Comparison of ENCODE assay signal across 12 cellular contexts in genomic region chr4:156889616-156890594, GRCh38.
A peak's percentile ranks its signal among the peaks of the same experiment; 100 is the strongest.
DNase-seq lines count a peak whose midpoint lies in the region; ATAC-seq, FAIRE-seq and TF ChIP-seq lines count a peak whose summit lies in the region.
"Had no signal": no experiment of that assay in that cellular context is flagged by ENCODE, and none has a peak within 500 bp of the region (broad histone marks: within the 10 kb centered on the region; RNA-seq: fewer than 3 reads in every experiment).

No MANE protein-coding gene starts in this region.

- peak overlapping the region; percentile 21; the same call in 1 of the 2 replicates for H4K91ac ChIP-seq in IMR-90 (ENCODE audit: insufficient read depth, low read depth, low read length)

- H2AFZ ChIP-seq in IMR-90 (replicated peaks; ENCODE audit: low read length, poor library complexity), result peak overlapping the region; percentile 66
- peak overlapping the region; percentile 54 for H2AFZ ChIP-seq in keratinocyte (ENCODE audit: control insufficient read depth, low read length)

- H2AK5ac ChIP-seq in IMR-90 (ENCODE audit: low read depth, low read length), result peak overlapping the region; percentile 75; the same call in 1 of the 2 replicates

- no peak for TF ChIP-seq POLR2A in IMR-90 (IDR thresholded peaks at IDR 0.05; ENCODE audit: low read depth, low read length)

- BruUV-seq in IMR-90 (replicated peaks; lab: Mats Ljungman, UMichigan), result no TSS peak

- peak overlapping the region; percentile 52; the same call in 1 of the 2 replicates for H4K5ac ChIP-seq in IMR-90 (ENCODE audit: low read depth, low read length)

- H3K56ac ChIP-seq in IMR-90 (ENCODE audit: extremely low read depth, insufficient read depth, low read length), result no peak overlapping the region

- H3K4me2 ChIP-seq in IMR-90 (ENCODE audit: low read depth, low read length) (peak overlapping the region; percentile 84; the same call in 1 of the 2 replicates), keratinocyte (ENCODE audit: control insufficient read depth, extremely low read depth, insufficient read depth, low read depth, low read length) (peak overlapping the region; percentile 65)

- H3K27ac ChIP-seq in IMR-90 (ENCODE audit: insufficient read depth, low read length) (no peak overlapping the region), keratinocyte (ENCODE audit: control insufficient read depth, insufficient read depth, low read length) (peak overlapping the region; percentile 75), thoracic aorta (peak overlapping the region in 1 of 2 donors; percentile 54)
- H3K27ac ChIP-seq: lower lobe of right lung had no signal

- FAIRE-seq in keratinocyte (lab: Jason Lieb, UNC), result peak; percentile 95

- H2BK5ac ChIP-seq in IMR-90 (ENCODE audit: low read depth, low read length, poor library complexity, severe bottlenecking), result peak overlapping the region; percentile 56

- POLR2A ChIA-PET in IMR-90 (lab: Charles Lee; ENCODE audit: unreplicated experiment), result interaction anchor here (0.5 kb wide), 1 partner anchor 122 kb away, joined by 4 read pairs; no protein-coding TSS in a partner anchor

- H3K14ac ChIP-seq in IMR-90 (replicated peaks; ENCODE audit: low read depth, low read length), result peak overlapping the region; percentile 61

- H3K9ac ChIP-seq in IMR-90 (ENCODE audit: low read depth, low read length) (no peak overlapping the region), keratinocyte (ENCODE audit: control insufficient read depth, extremely low read depth, insufficient read depth, low read length) (peak overlapping the region; percentile 58)

- DNase-seq in IMR-90, result peak; percentile 83
- DNase-seq in astrocyte of the spinal cord (ENCODE audit: low read depth, low spot score), result peak; percentile 69
- no peak for DNase-seq in keratinocyte (ENCODE audit: low read depth, low spot score)
- DNase-seq in thoracic aorta (ENCODE audit: low spot score), result no peak
- DNase-seq in D341Med (ENCODE audit: low spot score), result no peak
- DNase-seq in SHP77 treated with DMSO at 0.1 percent for 48 hours (lab: John Stamatoyannopoulos, UW), result no peak
- DNase-seq: activated T-cell treated with anti-CD3 and anti-CD28 coated beads, Interleukin-2, amount 50 U/mL, for 48 hours; effector memory CD8-positive, alpha-beta T cell; Karpas-422; lower lobe of right lung; NCI-H524 had no signal

- TF ChIP-seq RAD21 in IMR-90 (IDR thresholded peaks at IDR 0.05; ENCODE audit: low read length), result no peak

- peaks cover 24 to 41% of the 10 kb centered on the region in 2 experiments for H3K79me1 ChIP-seq in IMR-90 (ENCODE audit: low read depth in 1 of 2, low read length in 2 of 2)

- ATAC-seq in IMR-90 (ENCODE audit: low read depth) (peak; percentile 90), thoracic aorta (ENCODE audit: insufficient number of reproducible peaks, low FRiP score, low read depth) (peak; percentile 83), HG02798 (IDR thresholded peaks at IDR 0.05; ENCODE audit: poor library complexity, unreplicated experiment) (no peak)
- ATAC-seq: effector memory CD8-positive, alpha-beta T cell had no signal

- intact Hi-C loops in IMR-90 (cut with micrococcal nuclease), result loop anchor here (5.0 kb wide), 1 partner anchor 67 kb away; no protein-coding TSS in a partner anchor

- peak overlapping the region; percentile 34 for H2BK20ac ChIP-seq in IMR-90 (ENCODE audit: low read depth, low read length)

- CTCF ChIA-PET in IMR-90 (lab: Yijun Ruan, JAX), result interaction anchor here (0.6 kb wide), 2 partner anchors 10 to 136 kb away, joined by 3 to 4 read pairs; no protein-coding TSS in a partner anchor

- H3K27me3 ChIP-seq in IMR-90 (ENCODE audit: control insufficient read depth, insufficient read depth, low read length) (no peaks in the 10 kb centered on the region), keratinocyte (ENCODE audit: control insufficient read depth, extremely low read depth, insufficient read depth, low read length) (no peaks in the 10 kb centered on the region), thoracic aorta (replicated peaks; ENCODE audit: insufficient read depth) (no peaks in the 10 kb centered on the region)

- peak overlapping the region; percentile 52; the same call in 1 of the 3 replicates for H2BK15ac ChIP-seq in IMR-90 (ENCODE audit: low read depth, low read length)

- peaks cover 6% of the 10 kb centered on the region; the same call in 1 of the 2 replicates for H3K4me1 ChIP-seq in IMR-90 (ENCODE audit: control insufficient read depth, insufficient read depth, low read length)
- H3K4me1 ChIP-seq in keratinocyte (ENCODE audit: control insufficient read depth, extremely low read depth, insufficient read depth, low read length), result peaks cover 26% of the 10 kb centered on the region
- peaks cover 17 to 20% of the 10 kb centered on the region in 2 donors for H3K4me1 ChIP-seq in thoracic aorta (ENCODE audit: control insufficient read depth in 1 of 2, low read depth in 2 of 2)
- H3K4me1 ChIP-seq: lower lobe of right lung had no signal

- TF ChIP-seq CTCF in IMR-90 (conservative IDR thresholded peaks at IDR 0.05; ENCODE audit: low read depth, low read length), result no peak
- TF ChIP-seq CTCF in astrocyte of the spinal cord (IDR thresholded peaks at IDR 0.05; ENCODE audit: low read depth, low read length), result no peak
- TF ChIP-seq CTCF in keratinocyte (optimal IDR thresholded peaks at IDR 0.05 in 1 of 3, IDR thresholded peaks at IDR 0.05 in 1 of 3, conservative IDR thresholded peaks at IDR 0.05 in 1 of 3; ENCODE audit: extremely low read depth in 1 of 3, insufficient read depth in 2 of 3, low read length in 3 of 3), result no peak
- no peak for TF ChIP-seq CTCF in thoracic aorta (IDR thresholded peaks at IDR 0.05)

- H4K20me1 ChIP-seq in IMR-90 (ENCODE audit: insufficient read depth, low read length) (peaks cover 10% of the 10 kb centered on the region; the same call in 1 of the 2 replicates), keratinocyte (ENCODE audit: control insufficient read depth, extremely low read depth, insufficient read depth, low read length) (no peaks in the 10 kb centered on the region)

- dilution Hi-C loops in IMR-90 (cut with HindIII; ENCODE audit: low sequenced_read_pairs, unreplicated experiment), result no loop called here
- dilution Hi-C loops in keratinocyte (cut with MboI; ENCODE audit: extremely low pct_ligation_motif_present, low sequenced_read_pairs), result no loop called here

- no peak overlapping the region for H2AK9ac ChIP-seq in IMR-90 (replicated peaks; ENCODE audit: low read depth, low read length, poor library complexity)

- peak overlapping the region in 1 of 2 experiments; percentile 60; a peak in 2 of 4 replicates for H4K8ac ChIP-seq in IMR-90 (ENCODE audit: low read depth in 2 of 2, low read length in 2 of 2)

- in situ Hi-C loops in IMR-90 (cut with MboI; ENCODE audit: low sequenced_read_pairs), result no loop called here
- in situ Hi-C loops in astrocyte of the spinal cord (cut with HindIII; ENCODE audit: low sequenced_read_pairs), result no loop called here

- H3K9me1 ChIP-seq in IMR-90 (ENCODE audit: insufficient read depth, low read length) (peaks cover 6% of the 10 kb centered on the region), keratinocyte (ENCODE audit: control insufficient read depth, extremely low read depth, insufficient read depth, low read length) (no peaks in the 10 kb centered on the region)

- peak overlapping the region; percentile 75; the same call in 1 of the 2 replicates for H3K18ac ChIP-seq in IMR-90 (ENCODE audit: low read depth, low read length)

- H3K9me3 ChIP-seq in IMR-90 (ENCODE audit: control insufficient read depth, insufficient read depth, low read length) (no peaks in the 10 kb centered on the region), keratinocyte (ENCODE audit: control insufficient read depth, low read depth, low read length) (peaks cover 4% of the 10 kb centered on the region), thoracic aorta (no peaks in the 10 kb centered on the region)
- H3K9me3 ChIP-seq: lower lobe of right lung had no signal

- H3K79me2 ChIP-seq in keratinocyte (ENCODE audit: control insufficient read depth, insufficient read depth, low read length), result peaks cover 37% of the 10 kb centered on the region

- H3K36me3 ChIP-seq in IMR-90 (ENCODE audit: control insufficient read depth, insufficient read depth, low read length) (0 out of 2 replicates have a peak, but pooled peaks cover 1% of the 10 kb centered on the region), keratinocyte (ENCODE audit: control insufficient read depth in 2 of 2, extremely low read depth in 1 of 2, insufficient read depth in 2 of 2, low read length in 2 of 2) (no peaks in the 10 kb centered on the region), thoracic aorta (no peaks in the 10 kb centered on the region)
- H3K36me3 ChIP-seq: lower lobe of right lung had no signal

- no peak overlapping the region for H2BK120ac ChIP-seq in IMR-90 (ENCODE audit: low read depth, low read length)

- H3K4me3 ChIP-seq in IMR-90 (ENCODE audit: insufficient read depth, low read depth, low read length) (no peak overlapping the region), astrocyte of the spinal cord (ENCODE audit: low read depth, low read length) (no peak overlapping the region), keratinocyte (ENCODE audit: control insufficient read depth in 2 of 3, extremely low read depth in 1 of 3, insufficient read depth in 2 of 3, low read depth in 1 of 3, low read length in 3 of 3) (peak overlapping the region in 2 of 3 experiments; percentile 32 to 37), thoracic aorta (peak overlapping the region; percentile 45)
- H3K4me3 ChIP-seq: lower lobe of right lung had no signal

- 0 out of 2 replicates have a peak overlapping the region, but pooled peaks have one; percentile 13 for H3K4ac ChIP-seq in IMR-90 (ENCODE audit: low read depth, low read length)

- peak overlapping the region; percentile 66; the same call in 1 of the 2 replicates for H3K23ac ChIP-seq in IMR-90 (ENCODE audit: low read depth, low read length)

- 97% methylated on average over 4 of the region's 8 CpGs; no CpG with 5 or more reads in 1 of the 2 experiments for WGBS in IMR-90 (ENCODE audit: extremely low coverage in 2 of 2, insufficient read length in 1 of 2), 2 experiments

TF ChIP-seq in IMR-90, 13 proteins besides CTCF, POLR2A, EP300 and RAD21:
- TF ChIP-seq MAFK (IDR thresholded peaks at IDR 0.05; ENCODE audit: low read depth, low read length) (no peak), CEBPB (IDR thresholded peaks at IDR 0.05; ENCODE audit: low read depth, low read length) (peak; percentile 88)

Comparison
In these comparisons a context has a peak if more than half of its experiments do, and no peak if none do; other contexts are left out.
1. DNase-seq: peak in IMR-90 (single experiment) and astrocyte of the spinal cord (single experiment); none in keratinocyte (single experiment), thoracic aorta (single experiment), D341Med (single experiment) and SHP77 treated with DMSO at 0.1 percent for 48 hours (single experiment).
2. H3K4me3 ChIP-seq: peak in keratinocyte (2 of 3) and thoracic aorta (single experiment); none in IMR-90 (single experiment) and astrocyte of the spinal cord (single experiment).